ENCODE assay signal across 8 cellular contexts in the genomic region with DNA sequence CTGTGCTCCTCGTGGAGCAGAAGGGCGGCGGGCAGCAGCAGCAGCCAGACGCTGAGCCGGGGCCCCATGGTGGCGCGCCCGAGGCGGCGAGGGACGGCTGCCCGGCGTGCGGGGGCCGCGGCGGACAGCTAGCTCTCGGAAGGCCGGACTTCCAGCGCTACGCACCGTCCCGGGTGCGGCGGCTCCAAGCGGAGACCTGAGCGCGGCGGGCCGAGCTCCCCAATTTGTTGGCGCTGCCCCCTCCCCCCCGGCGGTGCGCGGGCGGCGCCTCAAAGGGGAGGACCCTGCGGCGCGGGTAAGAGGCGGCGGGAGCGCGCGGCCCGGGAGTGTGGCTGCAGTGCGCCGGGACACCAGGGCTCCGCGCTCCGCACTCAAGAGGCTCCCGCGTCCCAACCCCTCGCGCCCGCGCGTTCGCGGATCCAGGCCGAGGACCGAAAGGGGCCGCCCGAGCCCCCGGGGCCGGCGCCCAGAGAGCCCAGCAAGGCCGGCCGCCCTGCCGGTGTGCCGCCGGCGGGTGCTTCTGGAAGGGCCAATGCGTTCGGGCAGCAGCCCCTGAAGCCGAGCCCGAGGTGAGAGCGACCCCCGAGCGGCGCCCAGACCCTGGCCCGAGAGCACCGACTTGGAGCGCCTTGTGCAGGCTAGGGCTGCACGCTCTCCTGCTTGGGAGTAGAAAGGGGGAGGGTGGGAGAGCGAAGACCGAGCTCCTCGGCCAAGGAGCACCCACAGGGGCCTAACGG. TPM values are rescaled to one million over a fixed set of nuclear protein-coding genes. Genes with fewer than 3 reads are reported as not detected.
DNase-seq lines count a peak whose midpoint lies in the region; ATAC-seq and TF ChIP-seq lines count a peak whose summit lies in the region.

A gene (minus strand): TSS at position 198 of the 737 bp plus-strand sequence. CDS start 130 bp downstream, at position 68.
A gene (plus strand): TSS at position 325 of the 737 bp plus-strand sequence. CDS start 620 bp downstream, outside the sequence.

- H3K9me3 Mint-ChIP-seq in GM23338 = peaks cover 3% of the 10 kb centered on the region; the same call in 1 of the 3 replicates
- peaks cover 3% of the 10 kb centered on the region for H3K9me3 Mint-ChIP-seq in Calu3 (ENCODE audit: low read depth, unreplicated experiment)

- peaks cover 31% of the 10 kb centered on the region for H3K27me3 ChIP-seq in GM23338 (ENCODE audit: insufficient read depth)
- H3K27me3 ChIP-seq in adipocyte (replicated peaks; ENCODE audit: control insufficient read depth, insufficient read depth, low read length) = no peaks in the 10 kb centered on the region
- H3K27me3 ChIP-seq in right atrium auricular region = no peaks in the 10 kb centered on the region

- peak; percentile 87 for DNase-seq in GM23338 (ENCODE audit: low spot score)
- peak; percentile 88 for DNase-seq in adipocyte (ENCODE audit: low read depth)
- peak; percentile 76 for DNase-seq in right atrium auricular region (ENCODE audit: low spot score)
- no peak for DNase-seq in retinal pigment epithelial cell (ENCODE audit: low read depth)
- DNase-seq in HUDEP-2 (lab: John Stamatoyannopoulos, UW; ENCODE audit: unreplicated experiment in 76 of 76) = no peak
- no peak for DNase-seq in Calu3
- DNase-seq in G401 (ENCODE audit: low spot score) = no peak

- CTCF ChIA-PET in Calu3 (lab: Charles Lee) = no interaction called here

- TF ChIP-seq CTCF in GM23338 (conservative IDR thresholded peaks at IDR 0.05; ENCODE audit: low read depth in 2 of 2) = no peak
- no peak for TF ChIP-seq CTCF in right atrium auricular region (IDR thresholded peaks at IDR 0.05)
- TF ChIP-seq CTCF in retinal pigment epithelial cell (conservative IDR thresholded peaks at IDR 0.05; ENCODE audit: low read depth, low read length) = no peak
- no peak for TF ChIP-seq CTCF in Calu3 (IDR thresholded peaks at IDR 0.05; ENCODE audit: unreplicated experiment)

- H3K36me3 Mint-ChIP-seq in GM23338 (ENCODE audit: low read depth) = peaks cover 2% of the 10 kb centered on the region; the same call in 2 of the 3 replicates
- H3K36me3 Mint-ChIP-seq in Calu3 (ENCODE audit: insufficient read depth, unreplicated experiment) = no peaks in the 10 kb centered on the region

- BruUV-seq in Calu3 (replicated peaks; lab: Mats Ljungman, UMichigan) = no TSS peak

- H3K79me2 ChIP-seq in GM23338 (replicated peaks; ENCODE audit: insufficient read depth) = peaks cover 63% of the 10 kb centered on the region

- H3K36me3 ChIP-seq in GM23338 (ENCODE audit: insufficient read depth) = peaks cover 6% of the 10 kb centered on the region; the same call in 1 of the 2 replicates
- peaks cover 21% of the 10 kb centered on the region for H3K36me3 ChIP-seq in adipocyte (ENCODE audit: control insufficient read depth, insufficient read depth, low read length, severe bottlenecking)
- peaks cover 9% of the 10 kb centered on the region for H3K36me3 ChIP-seq in right atrium auricular region

- peak within 1 kb of the TSS; percentile 93 for H3K4me3 Mint-ChIP-seq in GM23338
- H3K4me3 Mint-ChIP-seq in Calu3 (ENCODE audit: low read depth, unreplicated experiment) = no peak within 1 kb of the TSS

- intact Hi-C loops in Calu3 (cut with micrococcal nuclease; ENCODE audit: unreplicated experiment) = no loop called here

- H4K20me1 ChIP-seq in GM23338 (replicated peaks; ENCODE audit: insufficient read depth) = peaks cover 3% of the 10 kb centered on the region

- no peaks in the 10 kb centered on the region; the same call in 1 of the 2 replicates for H3K9me2 ChIP-seq in GM23338 (ENCODE audit: insufficient read depth)

- peak within 1 kb of the TSS; percentile 56 for H2AFZ ChIP-seq in GM23338

- H3K4me1 Mint-ChIP-seq in GM23338 (peaks cover 35% of the 10 kb centered on the region), Calu3 (ENCODE audit: low read depth, unreplicated experiment) (peaks cover 2% of the 10 kb centered on the region)

- ATAC-seq in GM23338 = peak; percentile 59
- no peak for ATAC-seq in GM18519 (IDR thresholded peaks at IDR 0.05; ENCODE audit: low FRiP score, unreplicated experiment)

- no peaks in the 10 kb centered on the region for H3F3A ChIP-seq in GM23338 (replicated peaks; ENCODE audit: low read depth)

- in situ Hi-C loops in G401 (cut with HindIII; ENCODE audit: low sequenced_read_pairs) = no loop called here

- peaks cover 30% of the 10 kb centered on the region for H3K4me1 ChIP-seq in GM23338 (ENCODE audit: insufficient read depth)
- peaks cover 63% of the 10 kb centered on the region for H3K4me1 ChIP-seq in adipocyte (ENCODE audit: control insufficient read depth, insufficient read depth, low read length)
- H3K4me1 ChIP-seq in right atrium auricular region = peaks cover 0 to 64% of the 10 kb centered on the region in 2 donors

- peak within 1 kb of the TSS; percentile 91 for H3K9ac ChIP-seq in adipocyte (ENCODE audit: low read length)

- no peak within 1 kb of the TSS; the same call in 1 of the 2 replicates for H3K27ac Mint-ChIP-seq in GM23338
- no peak within 1 kb of the TSS for H3K27ac Mint-ChIP-seq in Calu3 (ENCODE audit: unreplicated experiment)

- H3K4me3 ChIP-seq in GM23338 (peak within 1 kb of the TSS; percentile 98), adipocyte (ENCODE audit: low read length) (peak within 1 kb of the TSS; percentile 92), right atrium auricular region (peak within 1 kb of the TSS; percentile 90 to 96), retinal pigment epithelial cell (ENCODE audit: low read length) (peak within 1 kb of the TSS; percentile 87)

- H3K27me3 Mint-ChIP-seq in GM23338 (ENCODE audit: insufficient read depth, low read depth, poor library complexity) = peaks cover 21% of the 10 kb centered on the region
- H3K27me3 Mint-ChIP-seq in Calu3 (ENCODE audit: unreplicated experiment) = no peaks in the 10 kb centered on the region

- H3K27ac ChIP-seq in GM23338 (ENCODE audit: low read depth) (no peak within 1 kb of the TSS), right atrium auricular region (peak within 1 kb of the TSS; percentile 97 to 99)

- H3K9me3 ChIP-seq in adipocyte (ENCODE audit: control insufficient read depth, low read length) (no peaks in the 10 kb centered on the region), right atrium auricular region (no peaks in the 10 kb centered on the region)

- peak within 1 kb of the TSS; percentile 95 for H3K4me2 ChIP-seq in GM23338

TF ChIP-seq in GM23338, 12 proteins besides CTCF, POLR2A, EP300 and RAD21:
- TF ChIP-seq ZNF331 (CRISPR knock-in tag; IDR thresholded peaks at IDR 0.05; ENCODE audit: low read depth) (no peak), POLR2AphosphoS5 (IDR thresholded peaks at IDR 0.05; ENCODE audit: low read depth) (peak; percentile 80), NANOG (IDR thresholded peaks at IDR 0.05; ENCODE audit: borderline replicate concordance) (no peak), EZH2phosphoT487 (IDR thresholded peaks at IDR 0.05; ENCODE audit: unreplicated experiment) (no peak), ZNF114 (CRISPR knock-in tag; IDR thresholded peaks at IDR 0.05) (no peak)

RNA-seq across cellular contexts. Expression of the first gene that starts in this region (rescaled TPM):
- total RNA-seq in GM23338 (2014; rRNA removed; shearing (Covaris generic)) = 110 and 112 TPM in 2 replicates
- 38.7 and 39.1 TPM in 2 replicates for polyA plus RNA-seq in GM23338 (2016; fragmentation: Nextera tagmentation; extraction: Ambion mirVana)
- total RNA-seq in right atrium auricular region (100 to 1,000 TPM; 140 to 201 TPM), Calu3 (2022) (0.12 TPM in 1 of 2 replicates, not detected in the other)
- 0.18 and 0.98 TPM in 2 replicates for total RNA-seq in G401 (2014; rRNA removed; shearing (Covaris generic))

RNA-seq across cellular contexts. Expression of the second gene that starts in this region (rescaled TPM):
- 117 and 131 TPM in 2 replicates for total RNA-seq in GM23338 (2014; rRNA removed; shearing (Covaris generic))
- polyA plus RNA-seq in GM23338 (2016; fragmentation: Nextera tagmentation; extraction: Ambion mirVana) = 35.6 and 37.4 TPM in 2 replicates
- 100 to 1,000 TPM; 141 to 153 TPM for total RNA-seq in right atrium auricular region
- 0.42 and 1.0 TPM in 2 replicates for total RNA-seq in Calu3 (2022)
- 0.12 and 6.1 TPM in 2 replicates for total RNA-seq in G401 (2014; rRNA removed; shearing (Covaris generic))

Comparison
In these comparisons a context has a peak if more than half of its experiments do, and no peak if none do; other contexts are left out.
1. RNA of the first gene that starts in this region (total RNA-seq): 140 to 201 TPM in right atrium auricular region and 110 to 112 TPM in GM23338; 0.18 to 0.98 TPM in G401 and 0.12 TPM in Calu3; every median in the first group is over 10 times any median in the second.
2. RNA of the second gene that starts in this region (total RNA-seq): 141 to 153 TPM in right atrium auricular region and 117 to 131 TPM in GM23338; 0.12 to 6.1 TPM in G401 and 0.42 to 1.0 TPM in Calu3; every median in the first group is over 10 times any median in the second.
3. DNase-seq: peak in GM23338 (single experiment), adipocyte (single experiment) and right atrium auricular region (single experiment); none in retinal pigment epithelial cell (single experiment), HUDEP-2 (0 of 76), Calu3 (single experiment) and G401 (single experiment).
4. Peak in every context shown above with its lines, with median percentiles within 50 percentile points of each other: H3K4me3 ChIP-seq.